27 cellular contexts compared by ENCODE assay signal in the genomic region with DNA sequence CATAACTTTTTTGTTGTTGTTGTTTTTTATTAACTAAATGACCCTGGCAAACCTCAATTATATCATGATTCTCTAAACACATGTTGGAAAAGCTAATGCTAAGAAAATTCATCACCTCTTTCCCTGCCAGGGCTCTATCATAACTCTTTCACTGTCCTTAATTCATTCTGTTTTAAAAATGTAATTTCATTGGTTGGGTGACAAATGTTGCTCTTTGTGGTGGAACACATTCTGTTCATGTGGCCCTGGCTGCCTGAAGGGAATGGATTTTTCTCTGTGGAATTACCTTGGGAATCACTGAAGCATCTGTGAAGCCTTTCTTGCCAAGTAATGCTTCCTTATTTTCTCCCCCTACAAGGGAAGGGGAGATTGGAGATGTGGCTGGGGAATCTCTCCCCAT.
"Had no signal": no experiment of that assay in that cellular context is flagged by ENCODE, and none has a peak within 500 bp of the region (broad histone marks: within the 10 kb centered on the region; RNA-seq: fewer than 3 reads in every experiment).

No MANE protein-coding gene starts in this region.

- H3K36me3 ChIP-seq: brain microvascular endothelial cell, SJCRH30 had no signal

- H3K4me3 ChIP-seq: PC-9, SJCRH30, SK-N-MC had no signal

- H3K36me3 Mint-ChIP-seq: activated CD4-positive, alpha-beta memory T cell treated with anti-CD3 and anti-CD28 coated beads for 36 hours; activated naive CD4-positive, alpha-beta T cell treated with anti-CD3 and anti-CD28 coated beads, Interleukin-2, amount 10 ng/mL, durations not matched to agents 7 days and 5 days; activated naive CD8-positive, alpha-beta T cell had no signal

- H3K4me3 Mint-ChIP-seq: activated CD4-positive, alpha-beta memory T cell treated with anti-CD3 and anti-CD28 coated beads for 36 hours; activated CD4-positive, alpha-beta T cell treated with anti-CD3 and anti-CD28 coated beads, Interleukin-2, amount 10 ng/mL, durations not matched to agents 7 days and 5 days; activated naive CD4-positive, alpha-beta T cell treated with anti-CD3 and anti-CD28 coated beads, Interleukin-2, amount 10 ng/mL, durations not matched to agents 7 days and 5 days; activated naive CD8-positive, alpha-beta T cell; activated naive CD8-positive, alpha-beta T cell treated with anti-CD3 and anti-CD28 coated beads, Interleukin-2, amount 50 U/mL, for 24 hours; activated T-cell treated with anti-CD3 and anti-CD28 coated beads, Interleukin-2, amount 50 U/mL, for 4 hours; central memory CD8-positive, alpha-beta T cell; T-helper 1 cell treated with Interleukin-12 subunit alpha and Interleukin-12 subunit beta and Interleukin-4 antibody, amounts not matched to agents 30 μg/mL and 1 μg/mL, for 36 hours; T-helper 2 cell treated with Interferon-gamma antibody and Interleukin-4, amounts not matched to agents 5 μg/mL and 100 μg/mL, for 36 hours had no signal

- H3K9me3 Mint-ChIP-seq: activated CD4-positive, alpha-beta memory T cell treated with anti-CD3 and anti-CD28 coated beads for 36 hours; activated CD4-positive, alpha-beta T cell treated with anti-CD3 and anti-CD28 coated beads, Interleukin-2, amount 10 ng/mL, durations not matched to agents 7 days and 5 days; activated naive CD4-positive, alpha-beta T cell treated with anti-CD3 and anti-CD28 coated beads, Interleukin-2, amount 10 ng/mL, durations not matched to agents 7 days and 5 days; activated naive CD8-positive, alpha-beta T cell treated with anti-CD3 and anti-CD28 coated beads, Interleukin-2, amount 50 U/mL, for 24 hours; activated T-cell treated with anti-CD3 and anti-CD28 coated beads, Interleukin-2, amount 50 U/mL, for 4 hours; T-helper 1 cell treated with Interleukin-12 subunit alpha and Interleukin-12 subunit beta and Interleukin-4 antibody, amounts not matched to agents 30 μg/mL and 1 μg/mL, for 36 hours; T-helper 2 cell treated with Interferon-gamma antibody and Interleukin-4, amounts not matched to agents 5 μg/mL and 100 μg/mL, for 36 hours had no signal

- H3K9me3 ChIP-seq: SJCRH30 had no signal

- H3K4me1 Mint-ChIP-seq: activated CD4-positive, alpha-beta T cell treated with anti-CD3 and anti-CD28 coated beads, Interleukin-2, amount 10 ng/mL, durations not matched to agents 7 days and 5 days; activated naive CD4-positive, alpha-beta T cell treated with anti-CD3 and anti-CD28 coated beads, Interleukin-2, amount 10 ng/mL, durations not matched to agents 7 days and 5 days; activated naive CD8-positive, alpha-beta T cell treated with anti-CD3 and anti-CD28 coated beads, Interleukin-2, amount 50 U/mL, for 24 hours; central memory CD8-positive, alpha-beta T cell had no signal

- DNase-seq: activated CD4-positive, alpha-beta memory T cell treated with anti-CD3 and anti-CD28 coated beads for 36 hours; activated CD4-positive, alpha-beta T cell treated with anti-CD3 and anti-CD28 coated beads, Interleukin-2, amount 10 ng/mL, durations not matched to agents 7 days and 5 days; activated CD8-positive, alpha-beta memory T cell treated with anti-CD3 and anti-CD28 coated beads, Interleukin-2, amount 50 U/mL, for 4 hours; activated effector memory CD4-positive, alpha-beta T cell treated with Interleukin-2 at 50 U/mL for 16 hours; activated naive CD4-positive, alpha-beta T cell treated with anti-CD3 and anti-CD28 coated beads, Interleukin-2, amount 10 ng/mL, durations not matched to agents 7 days and 5 days; activated naive CD8-positive, alpha-beta T cell treated with anti-CD3 and anti-CD28 coated beads, Interleukin-2, amount 50 U/mL, for 24 hours; activated T-cell treated with anti-CD3 and anti-CD28 coated beads for 4 hours; activated T-cell treated with anti-CD3 and anti-CD28 coated beads, Interleukin-2, amount 50 U/mL, for 4 hours; brain microvascular endothelial cell; MV-4-11; NCI-H1092; NCI-H1436 treated with DMSO at 0.1 percent for 48 hours; NCI-H1694 treated with DMSO at 0.1 percent for 48 hours; NCI-H2029; NCI-H2227 treated with DMSO at 0.1 percent for 48 hours; NCI-H524 treated with DMSO at 0.1 percent for 48 hours; NK-92 treated with Interleukin-12 subunit alpha and Interleukin-12 subunit beta, amount 100 ng/mL, for 24 hours; PC-9; SHP77; SJCRH30 had no signal

- H3K27me3 ChIP-seq: brain microvascular endothelial cell, SJCRH30 had no signal

- ATAC-seq: activated naive CD8-positive, alpha-beta T cell treated with anti-CD3 and anti-CD28 coated beads, Interleukin-2, amount 50 U/mL, for 24 hours; activated T-cell treated with anti-CD3 and anti-CD28 coated beads, Interleukin-2, amount 50 U/mL, for 4 hours had no signal

- H3K27ac ChIP-seq: brain microvascular endothelial cell, KMS-11, PC-9, RWPE1, SJCRH30, SK-N-MC had no signal

- H3K27ac Mint-ChIP-seq: activated CD4-positive, alpha-beta memory T cell treated with anti-CD3 and anti-CD28 coated beads for 36 hours; activated CD4-positive, alpha-beta T cell treated with anti-CD3 and anti-CD28 coated beads, Interleukin-2, amount 10 ng/mL, durations not matched to agents 7 days and 5 days; activated naive CD4-positive, alpha-beta T cell treated with anti-CD3 and anti-CD28 coated beads, Interleukin-2, amount 10 ng/mL, durations not matched to agents 7 days and 5 days; activated naive CD8-positive, alpha-beta T cell; activated naive CD8-positive, alpha-beta T cell treated with anti-CD3 and anti-CD28 coated beads, Interleukin-2, amount 50 U/mL, for 24 hours; T-helper 1 cell treated with Interleukin-12 subunit alpha and Interleukin-12 subunit beta and Interleukin-4 antibody, amounts not matched to agents 30 μg/mL and 1 μg/mL, for 36 hours; T-helper 2 cell treated with Interferon-gamma antibody and Interleukin-4, amounts not matched to agents 5 μg/mL and 100 μg/mL, for 36 hours had no signal

- H3K27me3 Mint-ChIP-seq: activated CD4-positive, alpha-beta memory T cell treated with anti-CD3 and anti-CD28 coated beads for 36 hours; activated CD4-positive, alpha-beta T cell treated with anti-CD3 and anti-CD28 coated beads, Interleukin-2, amount 10 ng/mL, durations not matched to agents 7 days and 5 days; activated naive CD4-positive, alpha-beta T cell treated with anti-CD3 and anti-CD28 coated beads, Interleukin-2, amount 10 ng/mL, durations not matched to agents 7 days and 5 days; activated naive CD8-positive, alpha-beta T cell; activated naive CD8-positive, alpha-beta T cell treated with anti-CD3 and anti-CD28 coated beads, Interleukin-2, amount 50 U/mL, for 24 hours had no signal

- H3K4me1 ChIP-seq: SJCRH30 had no signal
